In genomic region chr16:13332713-13333255, GRCh38 we compare ENCODE assay signal across 1 cellular context.
TF ChIP-seq lines count a peak whose summit lies in the region.

No MANE protein-coding gene starts in this region.

TF ChIP-seq in H1, 55 proteins besides CTCF, POLR2A, EP300 and RAD21:
- TF ChIP-seq E2F6 (IDR thresholded peaks at IDR 0.05): 0 out of 2 replicates have a peak, but pooled peaks have one; percentile 24
- TF ChIP-seq HDAC2 (IDR thresholded peaks at IDR 0.05; ENCODE audit: borderline replicate concordance in 1 of 2, low read depth in 2 of 2, low read length in 2 of 2): 0 out of 4 replicates have a peak, but pooled peaks of 1 of the 2 experiments have one; percentile 48
- TF ChIP-seq KDM1A (IDR thresholded peaks at IDR 0.05; ENCODE audit: borderline replicate concordance, low read length): no peak
